In the genomic region with DNA sequence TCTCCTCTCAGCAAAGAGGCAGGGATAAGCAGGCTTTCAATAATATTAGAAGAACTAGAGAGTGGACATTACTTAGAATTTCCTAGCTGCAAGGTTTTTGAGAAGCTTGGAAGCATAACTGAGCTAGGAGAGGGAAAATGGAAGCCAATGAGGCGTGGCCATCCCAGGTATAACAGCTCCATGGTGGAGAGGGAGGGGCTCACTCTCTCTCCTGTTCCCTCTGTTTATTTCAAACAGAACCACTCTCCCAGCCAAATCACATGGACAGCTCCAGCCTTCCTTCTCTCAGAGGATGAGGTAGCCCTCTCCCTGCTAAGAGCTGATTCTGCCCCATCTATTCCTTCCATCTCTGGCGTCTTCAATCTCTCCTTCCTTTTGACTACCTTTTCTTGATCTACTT, we compare ENCODE assay signal across 33 cellular contexts.
"Had no signal": no experiment of that assay in that cellular context is flagged by ENCODE, and none has a peak within 500 bp of the region (broad histone marks: within the 10 kb centered on the region; RNA-seq: fewer than 3 reads in every experiment).

No MANE protein-coding gene starts in this region.

- DNase-seq: activated effector memory CD4-positive, alpha-beta T cell treated with anti-CD3 and anti-CD28 coated beads, Interleukin-2, amount 50 U/mL, for 16 hours; activated effector memory CD4-positive, alpha-beta T cell treated with Interleukin-2 at 50 U/mL for 16 hours; activated gamma-delta T cell; activated gamma-delta T cell treated with Interleukin-2 at 50 U/mL for 16 hours; activated naive CD4-positive, alpha-beta T cell; activated naive CD4-positive, alpha-beta T cell treated with anti-CD3 and anti-CD28 coated beads for 36 hours; activated naive CD4-positive, alpha-beta T cell treated with anti-CD3 and anti-CD28 coated beads, Interleukin-2, amount 10 ng/mL, durations not matched to agents 7 days and 5 days; activated naive CD4-positive, alpha-beta T cell treated with anti-CD3 and anti-CD28 coated beads, Interleukin-2, amount 50 U/mL, for 16 hours; activated naive CD4-positive, alpha-beta T cell treated with Interleukin-2 at 50 U/mL for 16 hours; activated naive CD8-positive, alpha-beta T cell treated with anti-CD3 and anti-CD28 coated beads for 36 hours; activated naive CD8-positive, alpha-beta T cell treated with anti-CD3 and anti-CD28 coated beads, Interleukin-2, amount 10 ng/mL, durations not matched to agents 7 days and 5 days; activated naive CD8-positive, alpha-beta T cell treated with anti-CD3 and anti-CD28 coated beads, Interleukin-2, amount 50 U/mL, for 24 hours; activated T-cell treated with anti-CD3 and anti-CD28 coated beads, Interleukin-2, amount 50 U/mL, for 24 hours; activated T-cell treated with anti-CD3 and anti-CD28 coated beads, Interleukin-2, amount 50 U/mL, for 48 hours; activated T-cell treated with anti-CD3 and anti-CD28 coated beads, Interleukin-2, amount 50 U/mL, for 72 hours; adrenal gland; amniotic stem cell; amygdala; anterior cingulate cortex; aorta; body of pancreas; brain microvascular endothelial cell; caudate nucleus; central memory CD4-positive, alpha-beta T cell; cerebellar nuclear complex had no signal

- H3K27me3 Mint-ChIP-seq: activated naive CD4-positive, alpha-beta T cell treated with anti-CD3 and anti-CD28 coated beads, Interleukin-2, amount 10 ng/mL, durations not matched to agents 7 days and 5 days; activated naive CD8-positive, alpha-beta T cell treated with anti-CD3 and anti-CD28 coated beads, Interleukin-2, amount 10 ng/mL, durations not matched to agents 7 days and 5 days; activated naive CD8-positive, alpha-beta T cell treated with anti-CD3 and anti-CD28 coated beads, Interleukin-2, amount 50 U/mL, for 24 hours; activated T-cell treated with anti-CD3 and anti-CD28 coated beads, Interleukin-2, amount 50 U/mL, for 24 hours; central memory CD8-positive, alpha-beta T cell had no signal

- H3K4me3 Mint-ChIP-seq: activated naive CD4-positive, alpha-beta T cell treated with anti-CD3 and anti-CD28 coated beads for 36 hours; activated naive CD4-positive, alpha-beta T cell treated with anti-CD3 and anti-CD28 coated beads, Interleukin-2, amount 10 ng/mL, durations not matched to agents 7 days and 5 days; activated naive CD4-positive, alpha-beta T cell treated with anti-CD3 and anti-CD28 coated beads, Interleukin-2, amount 50 U/mL, for 24 hours; activated naive CD8-positive, alpha-beta T cell; activated naive CD8-positive, alpha-beta T cell treated with anti-CD3 and anti-CD28 coated beads for 36 hours; activated naive CD8-positive, alpha-beta T cell treated with anti-CD3 and anti-CD28 coated beads, Interleukin-2, amount 10 ng/mL, durations not matched to agents 7 days and 5 days; activated naive CD8-positive, alpha-beta T cell treated with anti-CD3 and anti-CD28 coated beads, Interleukin-2, amount 50 U/mL, for 24 hours; activated T-cell treated with anti-CD3 and anti-CD28 coated beads, Interleukin-2, amount 50 U/mL, for 24 hours; activated T-cell treated with anti-CD3 and anti-CD28 coated beads, Interleukin-2, amount 50 U/mL, for 72 hours; activated T-helper 1 cell treated with anti-CD3 and anti-CD28 coated beads, Interleukin-12 subunit alpha, Interleukin-12 subunit beta, Interleukin-2, Interleukin-4 antibody, amounts not matched to agents 30 ng/mL and 10 ng/mL and 1 ng/mL, durations not matched to agents 14 hours and 24 hours and 36 hours; activated T-helper 17 cell treated with anti-CD3 and anti-CD28 coated beads, Interleukin-2, amount 50 U/mL, for 72 hours; brain; central memory CD8-positive, alpha-beta T cell had no signal

- ATAC-seq: activated naive CD4-positive, alpha-beta T cell treated with anti-CD3 and anti-CD28 coated beads, Interleukin-2, amount 50 U/mL, for 72 hours; activated naive CD8-positive, alpha-beta T cell treated with anti-CD3 and anti-CD28 coated beads, Interleukin-2, amount 50 U/mL, for 24 hours; activated T-cell treated with anti-CD3 and anti-CD28 coated beads, Interleukin-2, amount 50 U/mL, for 72 hours; activated T-helper 17 cell treated with anti-CD3 and anti-CD28 coated beads, Interleukin-2, amount 50 U/mL, for 72 hours; body of pancreas had no signal

- H3K9me3 Mint-ChIP-seq: activated naive CD4-positive, alpha-beta T cell treated with anti-CD3 and anti-CD28 coated beads for 36 hours; activated naive CD8-positive, alpha-beta T cell treated with anti-CD3 and anti-CD28 coated beads for 36 hours; activated naive CD8-positive, alpha-beta T cell treated with anti-CD3 and anti-CD28 coated beads, Interleukin-2, amount 10 ng/mL, durations not matched to agents 7 days and 5 days; activated naive CD8-positive, alpha-beta T cell treated with anti-CD3 and anti-CD28 coated beads, Interleukin-2, amount 50 U/mL, for 24 hours; activated T-cell treated with anti-CD3 and anti-CD28 coated beads, Interleukin-2, amount 50 U/mL, for 24 hours; activated T-helper 1 cell treated with anti-CD3 and anti-CD28 coated beads, Interleukin-12 subunit alpha, Interleukin-12 subunit beta, Interleukin-2, Interleukin-4 antibody, amounts not matched to agents 30 ng/mL and 10 ng/mL and 1 ng/mL, durations not matched to agents 14 hours and 24 hours and 36 hours; activated T-helper 2 cell treated with anti-CD3 and anti-CD28 coated beads, Interferon-gamma antibody, Interleukin-2, Interleukin-4, amounts not matched to agents 10 μg/mL and 5 μg/mL and 100 μg/mL, durations not matched to agents 14 hours and 24 hours and 36 hours; brain had no signal

- H3K27ac Mint-ChIP-seq: activated naive CD4-positive, alpha-beta T cell treated with anti-CD3 and anti-CD28 coated beads for 36 hours; activated naive CD4-positive, alpha-beta T cell treated with anti-CD3 and anti-CD28 coated beads, Interleukin-2, amount 10 ng/mL, durations not matched to agents 7 days and 5 days; activated naive CD4-positive, alpha-beta T cell treated with anti-CD3 and anti-CD28 coated beads, Interleukin-2, amount 50 U/mL, for 24 hours; activated naive CD4-positive, alpha-beta T cell treated with anti-CD3 and anti-CD28 coated beads, Interleukin-2, amount 50 U/mL, for 72 hours; activated naive CD8-positive, alpha-beta T cell; activated naive CD8-positive, alpha-beta T cell treated with anti-CD3 and anti-CD28 coated beads for 36 hours; activated naive CD8-positive, alpha-beta T cell treated with anti-CD3 and anti-CD28 coated beads, Interleukin-2, amount 10 ng/mL, durations not matched to agents 7 days and 5 days; activated naive CD8-positive, alpha-beta T cell treated with anti-CD3 and anti-CD28 coated beads, Interleukin-2, amount 50 U/mL, for 24 hours; activated T-cell treated with anti-CD3 and anti-CD28 coated beads, Interleukin-2, amount 50 U/mL, for 24 hours; activated T-cell treated with anti-CD3 and anti-CD28 coated beads, Interleukin-2, amount 50 U/mL, for 72 hours; activated T-helper 1 cell treated with anti-CD3 and anti-CD28 coated beads, Interleukin-12 subunit alpha, Interleukin-12 subunit beta, Interleukin-2, Interleukin-4 antibody, amounts not matched to agents 30 ng/mL and 10 ng/mL and 1 ng/mL, durations not matched to agents 14 hours and 24 hours and 36 hours; activated T-helper 17 cell treated with anti-CD3 and anti-CD28 coated beads, Interleukin-2, amount 50 U/mL, for 72 hours; activated T-helper 2 cell treated with anti-CD3 and anti-CD28 coated beads, Interferon-gamma antibody, Interleukin-2, Interleukin-4, amounts not matched to agents 10 μg/mL and 5 μg/mL and 100 μg/mL, durations not matched to agents 14 hours and 24 hours and 36 hours; brain had no signal

- H3K4me1 Mint-ChIP-seq: activated naive CD4-positive, alpha-beta T cell treated with anti-CD3 and anti-CD28 coated beads, Interleukin-2, amount 10 ng/mL, durations not matched to agents 7 days and 5 days; activated naive CD4-positive, alpha-beta T cell treated with anti-CD3 and anti-CD28 coated beads, Interleukin-2, amount 50 U/mL, for 24 hours; activated naive CD8-positive, alpha-beta T cell treated with anti-CD3 and anti-CD28 coated beads for 36 hours; activated naive CD8-positive, alpha-beta T cell treated with anti-CD3 and anti-CD28 coated beads, Interleukin-2, amount 10 ng/mL, durations not matched to agents 7 days and 5 days; activated naive CD8-positive, alpha-beta T cell treated with anti-CD3 and anti-CD28 coated beads, Interleukin-2, amount 50 U/mL, for 24 hours; activated T-helper 17 cell treated with anti-CD3 and anti-CD28 coated beads, Interleukin-2, amount 50 U/mL, for 72 hours; central memory CD8-positive, alpha-beta T cell had no signal

- H3K36me3 Mint-ChIP-seq: activated naive CD4-positive, alpha-beta T cell treated with anti-CD3 and anti-CD28 coated beads, Interleukin-2, amount 10 ng/mL, durations not matched to agents 7 days and 5 days; activated naive CD4-positive, alpha-beta T cell treated with anti-CD3 and anti-CD28 coated beads, Interleukin-2, amount 50 U/mL, for 24 hours; activated naive CD8-positive, alpha-beta T cell; activated naive CD8-positive, alpha-beta T cell treated with anti-CD3 and anti-CD28 coated beads for 36 hours; activated naive CD8-positive, alpha-beta T cell treated with anti-CD3 and anti-CD28 coated beads, Interleukin-2, amount 10 ng/mL, durations not matched to agents 7 days and 5 days; brain had no signal
